ENCODE assay signal across 20 cellular contexts in the genomic region with DNA sequence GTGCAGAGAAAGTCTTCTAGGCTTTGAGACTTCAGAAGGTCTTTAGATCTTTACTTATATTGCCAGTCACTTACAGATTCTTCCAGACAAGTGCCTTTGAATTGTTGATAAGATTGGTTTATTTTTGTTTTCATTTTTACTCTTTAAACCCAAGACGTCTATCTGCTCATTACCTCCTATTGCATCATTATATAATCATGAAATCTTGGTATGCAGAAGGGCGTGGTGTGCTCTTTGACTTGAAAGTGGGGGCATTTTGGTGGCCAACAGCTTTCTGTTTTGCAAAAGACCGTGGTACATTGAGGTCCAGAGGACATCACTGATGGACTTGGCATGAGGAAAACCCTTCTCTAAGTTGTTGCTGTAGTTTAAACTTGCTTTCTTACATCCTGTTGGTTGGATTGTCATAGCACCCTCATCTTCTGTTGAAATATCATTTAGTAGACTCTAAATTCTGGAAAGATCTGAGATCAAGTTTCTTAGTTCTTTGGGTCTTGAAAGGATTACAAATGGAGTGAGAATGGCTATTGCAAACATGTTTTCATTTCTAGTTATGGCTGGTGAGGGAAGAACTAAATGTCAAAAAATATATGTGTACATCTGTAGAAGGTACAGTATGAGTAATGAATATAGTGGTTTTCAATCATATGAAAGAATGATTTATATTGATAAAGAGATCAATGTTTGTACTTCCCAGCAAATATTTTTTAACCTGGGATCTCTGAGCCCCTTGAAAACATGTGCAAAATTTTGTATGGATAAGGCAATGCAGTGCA.
DNase-seq lines count a peak whose midpoint lies in the region; ATAC-seq, FAIRE-seq and TF ChIP-seq lines count a peak whose summit lies in the region.
"Had no signal": no experiment of that assay in that cellular context is flagged by ENCODE, and none has a peak within 500 bp of the region (broad histone marks: within the 10 kb centered on the region; RNA-seq: fewer than 3 reads in every experiment).

No MANE protein-coding gene starts in this region.

- no peak for ATAC-seq in HepG2
- ATAC-seq in right lobe of liver, result no peak
- ATAC-seq in GM19023 (IDR thresholded peaks at IDR 0.05; ENCODE audit: unreplicated experiment), result no peak
- ATAC-seq: CD8-positive, alpha-beta T cell; SK-N-SH treated with all-trans-retinoic acid at 6 μM for 48 hours had no signal

- H3K36me3 Mint-ChIP-seq in endothelial cell (ENCODE audit: low read depth, unreplicated experiment), result no peaks in the 10 kb centered on the region
- H3K36me3 Mint-ChIP-seq: CD8-positive, alpha-beta T cell had no signal

- H3K27ac ChIP-seq in HepG2 (ENCODE audit: extremely low read length, insufficient read depth, low read length) (no peak overlapping the region), right lobe of liver (no peak overlapping the region), dorsolateral prefrontal cortex (peak overlapping the region in 57 of 59 donors; percentile 1 to 86 (median 61))
- H3K27ac ChIP-seq: Peyer's patch had no signal

- H4K20me1 ChIP-seq in HepG2 (ENCODE audit: insufficient read depth, low read length), result no peaks in the 10 kb centered on the region

- H3K9me3 ChIP-seq in HepG2 (ENCODE audit: low read length) (no peaks in the 10 kb centered on the region), right lobe of liver (no peaks in the 10 kb centered on the region)
- H3K9me3 ChIP-seq: Peyer's patch had no signal

- no peak overlapping the region for H3K4me3 Mint-ChIP-seq in endothelial cell (ENCODE audit: unreplicated experiment)
- H3K4me3 Mint-ChIP-seq: CD8-positive, alpha-beta T cell had no signal

- POLR2A ChIA-PET in HepG2 (lab: Yijun Ruan, JAX), result no interaction called here

- TF ChIP-seq EP300 in HepG2 (IDR thresholded peaks at IDR 0.05; ENCODE audit: low read depth in 2 of 2, low read length in 2 of 2) (no peak), HepG2 (CRISPR knock-in tag; IDR thresholded peaks at IDR 0.05; ENCODE audit: borderline replicate concordance) (no peak)

- TF ChIP-seq CTCF in HepG2 (CRISPR knock-in tag; IDR thresholded peaks at IDR 0.05) (no peak), right lobe of liver (IDR thresholded peaks at IDR 0.05) (no peak), dorsolateral prefrontal cortex (IDR thresholded peaks at IDR 0.05 in 54 of 56, conservative IDR thresholded peaks at IDR 0.05 in 2 of 56; ENCODE audit: low read depth in 1 of 56, partially characterized antibody in 56 of 56) (no peak), endothelial cell (IDR thresholded peaks at IDR 0.05; ENCODE audit: unreplicated experiment) (no peak)

- no peaks in the 10 kb centered on the region for H3K27me3 ChIP-seq in HepG2 (ENCODE audit: control insufficient read depth in 1 of 2, insufficient read depth in 2 of 2, low read length in 2 of 2)
- no peaks in the 10 kb centered on the region for H3K27me3 ChIP-seq in right lobe of liver
- H3K27me3 ChIP-seq in dorsolateral prefrontal cortex, result no peaks in the 10 kb centered on the region
- H3K27me3 ChIP-seq: Peyer's patch had no signal

- no peak overlapping the region for H3K4me2 ChIP-seq in HepG2 (ENCODE audit: low read depth, low read length)

- CTCF ChIA-PET in HepG2 (lab: Yijun Ruan, JAX; ENCODE audit: low intra/inter-chr PET ratio, low total read pairs), result no interaction called here

- H3K4me1 ChIP-seq in HepG2 (ENCODE audit: insufficient read depth, low read length) (no peaks in the 10 kb centered on the region), right lobe of liver (no peaks in the 10 kb centered on the region)
- H3K4me1 ChIP-seq: Peyer's patch had no signal

- FAIRE-seq in HepG2 (lab: Jason Lieb, UNC), result no peak
- FAIRE-seq: GM18507 had no signal

- H3K36me3 ChIP-seq in HepG2 (replicated peaks in 1 of 2; ENCODE audit: control insufficient read depth in 1 of 2, insufficient read depth in 2 of 2, low read length in 2 of 2) (no peaks in the 10 kb centered on the region), right lobe of liver (no peaks in the 10 kb centered on the region)
- H3K36me3 ChIP-seq: Peyer's patch had no signal

- no TSS peak for BruUV-seq in HepG2 (replicated peaks; lab: Mats Ljungman, UMichigan)

- no peak overlapping the region for H3K27ac Mint-ChIP-seq in endothelial cell (ENCODE audit: unreplicated experiment)
- H3K27ac Mint-ChIP-seq: CD8-positive, alpha-beta T cell had no signal

- intact Hi-C loops in HepG2 (cut with micrococcal nuclease; ENCODE audit: unreplicated experiment) (no loop called here), right lobe of liver (cut with DNase I) (no loop called here), dorsolateral prefrontal cortex (cut with DNase I) (loop anchor here in 1 of 2 donors (10.0 kb wide), 1 partner anchor 223 kb away; no protein-coding TSS in a partner anchor)

- H3K9ac ChIP-seq in HepG2 (ENCODE audit: insufficient read depth, low read depth, low read length), result no peak overlapping the region

- no peaks in the 10 kb centered on the region for H3K4me1 Mint-ChIP-seq in endothelial cell (ENCODE audit: unreplicated experiment)

- no peak overlapping the region for H2AFZ ChIP-seq in HepG2 (ENCODE audit: low read length)

- WGBS in HepG2 (ENCODE audit: low lambda C conversion rate), result 2% methylated on average over 3 of the region's 3 CpGs
- 31% methylated on average over 3 of the region's 3 CpGs for WGBS in right lobe of liver (ENCODE audit: insufficient coverage, low coverage, low lambda C conversion rate, missing lambda C conversion rate)

- peaks cover 4% of the 10 kb centered on the region for H3K27me3 Mint-ChIP-seq in endothelial cell (ENCODE audit: unreplicated experiment)

- H3K9me3 Mint-ChIP-seq in endothelial cell (ENCODE audit: unreplicated experiment), result no peaks in the 10 kb centered on the region
- H3K9me3 Mint-ChIP-seq: CD8-positive, alpha-beta T cell had no signal

- in situ Hi-C loops in HepG2 (cut with HindIII; ENCODE audit: extremely low pct_ligation_motif_present, low pct_unique_long_range_greater_than_20kb), result no loop called here

- DNase-seq in HepG2 (ENCODE audit: low spot score), result no peak
- no peak for DNase-seq in right lobe of liver
- peak; percentile 14 for DNase-seq in SW480 (ENCODE audit: low spot score)
- DNase-seq in dorsolateral prefrontal cortex, result no peak
- DNase-seq in endothelial cell (ENCODE audit: low spot score), result no peak
- DNase-seq in HuH-7.5 (ENCODE audit: low spot score), result no peak
- DNase-seq in midbrain (lab: John Stamatoyannopoulos, UW), result no peak
- DNase-seq: 8988T; AML-193; C1 segment of cervical spinal cord; CD8-positive, alpha-beta T cell; DMS153; GDM1; NCI-H2029; NCI-H510A; NCI-H774; Peyer's patch had no signal

- no peaks in the 10 kb centered on the region for H3K79me2 ChIP-seq in HepG2 (ENCODE audit: insufficient read depth, low read length)

- no peak for TF ChIP-seq POLR2A in HepG2 (IDR thresholded peaks at IDR 0.05; ENCODE audit: insufficient read depth in 1 of 2, low read depth in 2 of 2, low read length in 2 of 2)
- TF ChIP-seq POLR2A in right lobe of liver (IDR thresholded peaks at IDR 0.05), result no peak

- no peak overlapping the region for H3K4me3 ChIP-seq in HepG2 (replicated peaks in 1 of 3; ENCODE audit: insufficient read depth in 1 of 3, low read depth in 2 of 3, low read length in 3 of 3)
- H3K4me3 ChIP-seq in right lobe of liver, result no peak overlapping the region
- no peak overlapping the region for H3K4me3 ChIP-seq in dorsolateral prefrontal cortex
- H3K4me3 ChIP-seq: Peyer's patch had no signal

- no peak for TF ChIP-seq RAD21 in HepG2 (CRISPR knock-in tag; IDR thresholded peaks at IDR 0.05)

TF ChIP-seq in HepG2, 621 proteins besides CTCF, POLR2A, EP300 and RAD21:
- no peak for TF ChIP-seq GTF2F1 (IDR thresholded peaks at IDR 0.05; ENCODE audit: low read length)
- TF ChIP-seq CEBPB (IDR thresholded peaks at IDR 0.05; ENCODE audit: borderline replicate concordance, low read depth, low read length), result peak; percentile 14; the same call in 1 of the 2 replicates

Comparison
In these comparisons a context has a peak if more than half of its experiments do, and no peak if none do; other contexts are left out.
1. H3K27ac ChIP-seq: peak in dorsolateral prefrontal cortex (57 of 59); none in HepG2 (single experiment) and right lobe of liver (0 of 3).